In the genomic region with DNA sequence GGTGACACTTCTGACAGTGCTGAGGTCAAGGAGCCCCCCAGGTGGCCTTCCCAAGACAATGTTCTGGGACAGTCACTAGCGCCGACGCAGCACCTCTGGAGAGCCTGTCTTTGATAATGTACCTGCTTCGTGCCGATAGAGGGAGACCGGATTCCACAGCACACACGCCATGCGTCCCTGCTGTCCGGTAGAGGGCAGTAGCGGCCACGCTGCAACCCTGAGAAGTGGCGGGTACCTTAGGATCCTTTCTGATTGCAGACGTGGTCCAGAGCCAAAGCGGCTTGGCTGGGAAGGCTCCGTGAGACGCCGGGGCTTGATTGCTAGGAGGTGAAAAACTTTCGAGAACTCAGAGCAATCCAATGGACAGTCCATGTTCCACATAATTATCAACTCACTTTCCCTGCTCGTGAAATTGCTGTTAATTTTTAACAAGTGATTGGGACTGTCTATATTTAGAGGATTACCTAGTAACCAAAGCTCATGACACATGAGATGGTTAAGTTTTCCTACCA, we compare ENCODE assay signal across 1 cellular context.
A peak's percentile ranks its signal among the peaks of the same experiment; 100 is the strongest.
TF ChIP-seq lines count a peak whose summit lies in the region.

No MANE protein-coding gene starts in this region.

TF ChIP-seq in HepG2, 621 proteins besides CTCF, POLR2A, EP300 and RAD21 (continued from another document and continues in another):
- peak; percentile 73; the same call in 1 of the 2 replicates for TF ChIP-seq TARDBP (CRISPR knock-in tag; IDR thresholded peaks at IDR 0.05)
- no peak for TF ChIP-seq CC2D1A (CRISPR knock-in tag; IDR thresholded peaks at IDR 0.05)
- no peak for TF ChIP-seq ZNF296 (CRISPR knock-in tag; conservative IDR thresholded peaks at IDR 0.05)
- peak; percentile 85 for TF ChIP-seq ZSCAN9 (CRISPR knock-in tag; IDR thresholded peaks at IDR 0.05; ENCODE audit: borderline replicate concordance)
- TF ChIP-seq PTBP1 (IDR thresholded peaks at IDR 0.05; ENCODE audit: low read depth, low read length, poor library complexity, severe bottlenecking), result no peak
- TF ChIP-seq, protein P1, sequence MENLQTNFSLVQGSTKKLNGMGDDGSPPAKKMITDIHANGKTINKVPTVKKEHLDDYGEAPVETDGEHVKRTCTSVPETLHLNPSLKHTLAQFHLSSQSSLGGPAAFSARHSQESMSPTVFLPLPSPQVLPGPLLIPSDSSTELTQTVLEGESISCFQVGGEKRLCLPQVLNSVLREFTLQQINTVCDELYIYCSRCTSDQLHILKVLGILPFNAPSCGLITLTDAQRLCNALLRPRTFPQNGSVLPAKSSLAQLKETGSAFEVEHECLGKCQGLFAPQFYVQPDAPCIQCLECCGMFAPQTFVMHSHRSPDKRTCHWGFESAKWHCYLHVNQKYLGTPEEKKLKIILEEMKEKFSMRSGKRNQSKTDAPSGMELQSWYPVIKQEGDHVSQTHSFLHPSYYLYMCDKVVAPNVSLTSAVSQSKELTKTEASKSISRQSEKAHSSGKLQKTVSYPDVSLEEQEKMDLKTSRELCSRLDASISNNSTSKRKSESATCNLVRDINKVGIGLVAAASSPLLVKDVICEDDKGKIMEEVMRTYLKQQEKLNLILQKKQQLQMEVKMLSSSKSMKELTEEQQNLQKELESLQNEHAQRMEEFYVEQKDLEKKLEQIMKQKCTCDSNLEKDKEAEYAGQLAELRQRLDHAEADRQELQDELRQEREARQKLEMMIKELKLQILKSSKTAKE (CRISPR knock-in tag; IDR thresholded peaks at IDR 0.05; ENCODE audit: borderline replicate concordance), result no peak
- no peak; the same call in 1 of the 2 replicates for TF ChIP-seq ZNF556 (CRISPR knock-in tag; IDR thresholded peaks at IDR 0.05; ENCODE audit: borderline replicate concordance)
- no peak for TF ChIP-seq POLR2G (IDR thresholded peaks at IDR 0.05; ENCODE audit: low read depth, low read length)
- TF ChIP-seq CEBPB (IDR thresholded peaks at IDR 0.05; ENCODE audit: borderline replicate concordance, low read depth, low read length), result no peak
- peak; percentile 54 for TF ChIP-seq ETV5 (CRISPR knock-in tag; IDR thresholded peaks at IDR 0.05; ENCODE audit: borderline replicate concordance)
- TF ChIP-seq, protein P2, sequence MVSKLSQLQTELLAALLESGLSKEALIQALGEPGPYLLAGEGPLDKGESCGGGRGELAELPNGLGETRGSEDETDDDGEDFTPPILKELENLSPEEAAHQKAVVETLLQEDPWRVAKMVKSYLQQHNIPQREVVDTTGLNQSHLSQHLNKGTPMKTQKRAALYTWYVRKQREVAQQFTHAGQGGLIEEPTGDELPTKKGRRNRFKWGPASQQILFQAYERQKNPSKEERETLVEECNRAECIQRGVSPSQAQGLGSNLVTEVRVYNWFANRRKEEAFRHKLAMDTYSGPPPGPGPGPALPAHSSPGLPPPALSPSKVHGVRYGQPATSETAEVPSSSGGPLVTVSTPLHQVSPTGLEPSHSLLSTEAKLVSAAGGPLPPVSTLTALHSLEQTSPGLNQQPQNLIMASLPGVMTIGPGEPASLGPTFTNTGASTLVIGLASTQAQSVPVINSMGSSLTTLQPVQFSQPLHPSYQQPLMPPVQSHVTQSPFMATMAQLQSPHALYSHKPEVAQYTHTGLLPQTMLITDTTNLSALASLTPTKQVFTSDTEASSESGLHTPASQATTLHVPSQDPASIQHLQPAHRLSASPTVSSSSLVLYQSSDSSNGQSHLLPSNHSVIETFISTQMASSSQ (IDR thresholded peaks at IDR 0.05; ENCODE audit: low read depth), result peak; percentile 44; the same call in 1 of the 2 replicates
- TF ChIP-seq, protein P2 (CRISPR knock-in tag; IDR thresholded peaks at IDR 0.05; ENCODE audit: borderline replicate concordance), result 0 out of 2 replicates have a peak, but pooled peaks have one; percentile 55
- no peak for TF ChIP-seq ATF1 (CRISPR knock-in tag; IDR thresholded peaks at IDR 0.05)
- TF ChIP-seq, protein P3, sequence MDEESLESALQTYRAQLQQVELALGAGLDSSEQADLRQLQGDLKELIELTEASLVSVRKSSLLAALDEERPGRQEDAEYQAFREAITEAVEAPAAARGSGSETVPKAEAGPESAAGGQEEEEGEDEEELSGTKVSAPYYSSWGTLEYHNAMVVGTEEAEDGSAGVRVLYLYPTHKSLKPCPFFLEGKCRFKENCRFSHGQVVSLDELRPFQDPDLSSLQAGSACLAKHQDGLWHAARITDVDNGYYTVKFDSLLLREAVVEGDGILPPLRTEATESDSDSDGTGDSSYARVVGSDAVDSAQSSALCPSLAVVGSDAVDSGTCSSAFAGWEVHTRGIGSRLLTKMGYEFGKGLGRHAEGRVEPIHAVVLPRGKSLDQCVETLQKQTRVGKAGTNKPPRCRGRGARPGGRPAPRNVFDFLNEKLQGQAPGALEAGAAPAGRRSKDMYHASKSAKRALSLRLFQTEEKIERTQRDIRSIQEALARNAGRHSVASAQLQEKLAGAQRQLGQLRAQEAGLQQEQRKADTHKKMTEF (CRISPR knock-in tag; IDR thresholded peaks at IDR 0.05), result peak; percentile 58; the same call in 1 of the 2 replicates
- peak; percentile 29; the same call in 1 of the 2 replicates for TF ChIP-seq SAP130 (CRISPR knock-in tag; IDR thresholded peaks at IDR 0.05; ENCODE audit: low read depth)
- no peak for TF ChIP-seq TMF1 (CRISPR knock-in tag; IDR thresholded peaks at IDR 0.05; ENCODE audit: low read depth)
- TF ChIP-seq, protein P4, sequence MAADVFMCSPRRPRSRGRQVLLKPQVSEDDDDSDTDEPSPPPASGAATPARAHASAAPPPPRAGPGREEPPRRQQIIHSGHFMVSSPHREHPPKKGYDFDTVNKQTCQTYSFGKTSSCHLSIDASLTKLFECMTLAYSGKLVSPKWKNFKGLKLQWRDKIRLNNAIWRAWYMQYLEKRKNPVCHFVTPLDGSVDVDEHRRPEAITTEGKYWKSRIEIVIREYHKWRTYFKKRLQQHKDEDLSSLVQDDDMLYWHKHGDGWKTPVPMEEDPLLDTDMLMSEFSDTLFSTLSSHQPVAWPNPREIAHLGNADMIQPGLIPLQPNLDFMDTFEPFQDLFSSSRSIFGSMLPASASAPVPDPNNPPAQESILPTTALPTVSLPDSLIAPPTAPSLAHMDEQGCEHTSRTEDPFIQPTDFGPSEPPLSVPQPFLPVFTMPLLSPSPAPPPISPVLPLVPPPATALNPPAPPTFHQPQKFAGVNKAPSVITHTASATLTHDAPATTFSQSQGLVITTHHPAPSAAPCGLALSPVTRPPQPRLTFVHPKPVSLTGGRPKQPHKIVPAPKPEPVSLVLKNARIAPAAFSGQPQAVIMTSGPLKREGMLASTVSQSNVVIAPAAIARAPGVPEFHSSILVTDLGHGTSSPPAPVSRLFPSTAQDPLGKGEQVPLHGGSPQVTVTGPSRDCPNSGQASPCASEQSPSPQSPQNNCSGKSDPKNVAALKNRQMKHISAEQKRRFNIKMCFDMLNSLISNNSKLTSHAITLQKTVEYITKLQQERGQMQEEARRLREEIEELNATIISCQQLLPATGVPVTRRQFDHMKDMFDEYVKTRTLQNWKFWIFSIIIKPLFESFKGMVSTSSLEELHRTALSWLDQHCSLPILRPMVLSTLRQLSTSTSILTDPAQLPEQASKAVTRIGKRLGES (CRISPR knock-in tag; IDR thresholded peaks at IDR 0.05; ENCODE audit: borderline replicate concordance), result no peak
- TF ChIP-seq, protein P5, sequence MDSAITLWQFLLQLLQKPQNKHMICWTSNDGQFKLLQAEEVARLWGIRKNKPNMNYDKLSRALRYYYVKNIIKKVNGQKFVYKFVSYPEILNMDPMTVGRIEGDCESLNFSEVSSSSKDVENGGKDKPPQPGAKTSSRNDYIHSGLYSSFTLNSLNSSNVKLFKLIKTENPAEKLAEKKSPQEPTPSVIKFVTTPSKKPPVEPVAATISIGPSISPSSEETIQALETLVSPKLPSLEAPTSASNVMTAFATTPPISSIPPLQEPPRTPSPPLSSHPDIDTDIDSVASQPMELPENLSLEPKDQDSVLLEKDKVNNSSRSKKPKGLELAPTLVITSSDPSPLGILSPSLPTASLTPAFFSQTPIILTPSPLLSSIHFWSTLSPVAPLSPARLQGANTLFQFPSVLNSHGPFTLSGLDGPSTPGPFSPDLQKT (CRISPR knock-in tag; IDR thresholded peaks at IDR 0.05; ENCODE audit: borderline replicate concordance), result no peak
- peak; percentile 67; the same call in 1 of the 2 replicates for TF ChIP-seq ZNF792 (CRISPR knock-in tag; IDR thresholded peaks at IDR 0.05)
- TF ChIP-seq MXI1 (IDR thresholded peaks at IDR 0.05; ENCODE audit: borderline replicate concordance, low read depth, low read length), result peak; percentile 43; the same call in 1 of the 3 replicates
- no peak for TF ChIP-seq ZNF7 (CRISPR knock-in tag; IDR thresholded peaks at IDR 0.05)
- TF ChIP-seq, protein P6, sequence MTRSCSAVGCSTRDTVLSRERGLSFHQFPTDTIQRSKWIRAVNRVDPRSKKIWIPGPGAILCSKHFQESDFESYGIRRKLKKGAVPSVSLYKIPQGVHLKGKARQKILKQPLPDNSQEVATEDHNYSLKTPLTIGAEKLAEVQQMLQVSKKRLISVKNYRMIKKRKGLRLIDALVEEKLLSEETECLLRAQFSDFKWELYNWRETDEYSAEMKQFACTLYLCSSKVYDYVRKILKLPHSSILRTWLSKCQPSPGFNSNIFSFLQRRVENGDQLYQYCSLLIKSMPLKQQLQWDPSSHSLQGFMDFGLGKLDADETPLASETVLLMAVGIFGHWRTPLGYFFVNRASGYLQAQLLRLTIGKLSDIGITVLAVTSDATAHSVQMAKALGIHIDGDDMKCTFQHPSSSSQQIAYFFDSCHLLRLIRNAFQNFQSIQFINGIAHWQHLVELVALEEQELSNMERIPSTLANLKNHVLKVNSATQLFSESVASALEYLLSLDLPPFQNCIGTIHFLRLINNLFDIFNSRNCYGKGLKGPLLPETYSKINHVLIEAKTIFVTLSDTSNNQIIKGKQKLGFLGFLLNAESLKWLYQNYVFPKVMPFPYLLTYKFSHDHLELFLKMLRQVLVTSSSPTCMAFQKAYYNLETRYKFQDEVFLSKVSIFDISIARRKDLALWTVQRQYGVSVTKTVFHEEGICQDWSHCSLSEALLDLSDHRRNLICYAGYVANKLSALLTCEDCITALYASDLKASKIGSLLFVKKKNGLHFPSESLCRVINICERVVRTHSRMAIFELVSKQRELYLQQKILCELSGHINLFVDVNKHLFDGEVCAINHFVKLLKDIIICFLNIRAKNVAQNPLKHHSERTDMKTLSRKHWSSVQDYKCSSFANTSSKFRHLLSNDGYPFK (CRISPR knock-in tag; IDR thresholded peaks at IDR 0.05; ENCODE audit: borderline replicate concordance), result peak; percentile 42; the same call in 1 of the 2 replicates
- TF ChIP-seq, protein P7, sequence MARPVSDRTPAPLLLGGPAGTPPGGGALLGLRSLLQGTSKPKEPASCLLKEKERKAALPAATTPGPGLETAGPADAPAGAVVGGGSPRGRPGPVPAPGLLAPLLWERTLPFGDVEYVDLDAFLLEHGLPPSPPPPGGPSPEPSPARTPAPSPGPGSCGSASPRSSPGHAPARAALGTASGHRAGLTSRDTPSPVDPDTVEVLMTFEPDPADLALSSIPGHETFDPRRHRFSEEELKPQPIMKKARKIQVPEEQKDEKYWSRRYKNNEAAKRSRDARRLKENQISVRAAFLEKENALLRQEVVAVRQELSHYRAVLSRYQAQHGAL (CRISPR knock-in tag; IDR thresholded peaks at IDR 0.05; ENCODE audit: not compliant biosample characterization), result no peak
- TF ChIP-seq ZNF83 (CRISPR knock-in tag; IDR thresholded peaks at IDR 0.05; ENCODE audit: borderline replicate concordance), result no peak
- no peak for TF ChIP-seq MBNL3 (CRISPR knock-in tag; conservative IDR thresholded peaks at IDR 0.05)
- TF ChIP-seq SMYD3 (CRISPR knock-in tag; IDR thresholded peaks at IDR 0.05), result no peak
- TF ChIP-seq, protein P8, sequence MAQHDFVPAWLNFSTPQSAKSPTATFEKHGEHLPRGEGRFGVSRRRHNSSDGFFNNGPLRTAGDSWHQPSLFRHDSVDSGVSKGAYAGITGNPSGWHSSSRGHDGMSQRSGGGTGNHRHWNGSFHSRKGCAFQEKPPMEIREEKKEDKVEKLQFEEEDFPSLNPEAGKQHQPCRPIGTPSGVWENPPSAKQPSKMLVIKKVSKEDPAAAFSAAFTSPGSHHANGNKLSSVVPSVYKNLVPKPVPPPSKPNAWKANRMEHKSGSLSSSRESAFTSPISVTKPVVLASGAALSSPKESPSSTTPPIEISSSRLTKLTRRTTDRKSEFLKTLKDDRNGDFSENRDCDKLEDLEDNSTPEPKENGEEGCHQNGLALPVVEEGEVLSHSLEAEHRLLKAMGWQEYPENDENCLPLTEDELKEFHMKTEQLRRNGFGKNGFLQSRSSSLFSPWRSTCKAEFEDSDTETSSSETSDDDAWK (CRISPR knock-in tag; IDR thresholded peaks at IDR 0.05), result no peak
- no peak for TF ChIP-seq ZNF572 (CRISPR knock-in tag; IDR thresholded peaks at IDR 0.05)
- TF ChIP-seq, protein P9, sequence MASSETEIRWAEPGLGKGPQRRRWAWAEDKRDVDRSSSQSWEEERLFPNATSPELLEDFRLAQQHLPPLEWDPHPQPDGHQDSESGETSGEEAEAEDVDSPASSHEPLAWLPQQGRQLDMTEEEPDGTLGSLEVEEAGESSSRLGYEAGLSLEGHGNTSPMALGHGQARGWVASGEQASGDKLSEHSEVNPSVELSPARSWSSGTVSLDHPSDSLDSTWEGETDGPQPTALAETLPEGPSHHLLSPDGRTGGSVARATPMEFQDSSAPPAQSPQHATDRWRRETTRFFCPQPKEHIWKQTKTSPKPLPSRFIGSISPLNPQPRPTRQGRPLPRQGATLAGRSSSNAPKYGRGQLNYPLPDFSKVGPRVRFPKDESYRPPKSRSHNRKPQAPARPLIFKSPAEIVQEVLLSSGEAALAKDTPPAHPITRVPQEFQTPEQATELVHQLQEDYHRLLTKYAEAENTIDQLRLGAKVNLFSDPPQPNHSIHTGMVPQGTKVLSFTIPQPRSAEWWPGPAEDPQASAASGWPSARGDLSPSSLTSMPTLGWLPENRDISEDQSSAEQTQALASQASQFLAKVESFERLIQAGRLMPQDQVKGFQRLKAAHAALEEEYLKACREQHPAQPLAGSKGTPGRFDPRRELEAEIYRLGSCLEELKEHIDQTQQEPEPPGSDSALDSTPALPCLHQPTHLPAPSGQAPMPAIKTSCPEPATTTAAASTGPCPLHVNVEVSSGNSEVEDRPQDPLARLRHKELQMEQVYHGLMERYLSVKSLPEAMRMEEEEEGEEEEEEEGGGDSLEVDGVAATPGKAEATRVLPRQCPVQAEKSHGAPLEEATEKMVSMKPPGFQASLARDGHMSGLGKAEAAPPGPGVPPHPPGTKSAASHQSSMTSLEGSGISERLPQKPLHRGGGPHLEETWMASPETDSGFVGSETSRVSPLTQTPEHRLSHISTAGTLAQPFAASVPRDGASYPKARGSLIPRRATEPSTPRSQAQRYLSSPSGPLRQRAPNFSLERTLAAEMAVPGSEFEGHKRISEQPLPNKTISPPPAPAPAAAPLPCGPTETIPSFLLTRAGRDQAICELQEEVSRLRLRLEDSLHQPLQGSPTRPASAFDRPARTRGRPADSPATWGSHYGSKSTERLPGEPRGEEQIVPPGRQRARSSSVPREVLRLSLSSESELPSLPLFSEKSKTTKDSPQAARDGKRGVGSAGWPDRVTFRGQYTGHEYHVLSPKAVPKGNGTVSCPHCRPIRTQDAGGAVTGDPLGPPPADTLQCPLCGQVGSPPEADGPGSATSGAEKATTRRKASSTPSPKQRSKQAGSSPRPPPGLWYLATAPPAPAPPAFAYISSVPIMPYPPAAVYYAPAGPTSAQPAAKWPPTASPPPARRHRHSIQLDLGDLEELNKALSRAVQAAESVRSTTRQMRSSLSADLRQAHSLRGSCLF (CRISPR knock-in tag; IDR thresholded peaks at IDR 0.05; ENCODE audit: borderline replicate concordance), result no peak
